ENCODE assay signal across 16 cellular contexts in genomic region chrX:106752101-106752678, GRCh38. TPM values are rescaled to one million over a fixed set of nuclear protein-coding genes. Genes with fewer than 3 reads are reported as not detected.
DNase-seq lines count a peak whose midpoint lies in the region; ATAC-seq, FAIRE-seq and TF ChIP-seq lines count a peak whose summit lies in the region.
"Had no signal": no experiment of that assay in that cellular context is flagged by ENCODE, and none has a peak within 500 bp of the region (broad histone marks: within the 10 kb centered on the region; RNA-seq: fewer than 3 reads in every experiment).

No MANE protein-coding gene starts in this region.

- H3K9me2 ChIP-seq in Loucy (replicated peaks; ENCODE audit: low read depth, low read length) = no peaks in the 10 kb centered on the region

- H3K4me3 ChIP-seq in Loucy (ENCODE audit: low read length, poor library complexity, severe bottlenecking) (no peak overlapping the region), bronchial epithelial cell (ENCODE audit: low read depth, low read length) (no peak overlapping the region)
- H3K4me3 ChIP-seq: esophagus muscularis mucosa had no signal

- no peak overlapping the region for H2AFZ ChIP-seq in Loucy (ENCODE audit: low read length)

- H3K36me3 ChIP-seq in Loucy (ENCODE audit: insufficient read depth, low read length) (no peaks in the 10 kb centered on the region), bronchial epithelial cell (ENCODE audit: control insufficient read depth, insufficient read depth, low read length) (no peaks in the 10 kb centered on the region)
- H3K36me3 ChIP-seq: esophagus muscularis mucosa had no signal

- no peak overlapping the region for H3K4me2 ChIP-seq in Loucy (ENCODE audit: low read depth, low read length, poor library complexity, severe bottlenecking)

- H3K79me2 ChIP-seq in Loucy (ENCODE audit: insufficient read depth, low read length) = no peaks in the 10 kb centered on the region

- peak; percentile 0 for DNase-seq in EL
- DNase-seq in bronchial epithelial cell (ENCODE audit: low read depth) = peak; percentile 39
- peak; percentile 11 for DNase-seq in myocyte (ENCODE audit: low read depth)
- no peak for DNase-seq in middle frontal gyrus (ENCODE audit: extremely low spot score, low spot score)
- no peak for DNase-seq in SIG-M5 treated with dmso at 0.1 percent for 504 hours (lab: John Stamatoyannopoulos, UW; ENCODE audit: unreplicated experiment)
- DNase-seq: activated CD4-positive, alpha-beta T cell treated with anti-CD3 and anti-CD28 coated beads for 1 hour; central memory CD4-positive, alpha-beta T cell; NCI-H1694 treated with DMSO at 0.1 percent for 48 hours; substantia nigra; T-helper 1 cell had no signal

- no peak overlapping the region for H3K9ac ChIP-seq in Loucy (ENCODE audit: low read depth, low read length, poor library complexity, severe bottlenecking)

- FAIRE-seq in bronchial epithelial cell (lab: Jason Lieb, UNC) = no peak

- H4K20me1 ChIP-seq in Loucy (ENCODE audit: insufficient read depth, low read length, poor library complexity, severe bottlenecking) = no peaks in the 10 kb centered on the region

- H3K27me3 ChIP-seq in Loucy (ENCODE audit: insufficient read depth, low read length, poor library complexity, severe bottlenecking) (no peaks in the 10 kb centered on the region), bronchial epithelial cell (ENCODE audit: control insufficient read depth, insufficient read depth, low read length) (no peaks in the 10 kb centered on the region)

- H3K4me1 ChIP-seq in Loucy (ENCODE audit: insufficient read depth, low read length, poor library complexity, severe bottlenecking) = no peaks in the 10 kb centered on the region
- H3K4me1 ChIP-seq: esophagus muscularis mucosa had no signal

- no peaks in the 10 kb centered on the region for H3K9me3 ChIP-seq in Loucy (ENCODE audit: insufficient read depth, low read depth, low read length)

- H3F3A ChIP-seq in Loucy (ENCODE audit: low read depth) = no peaks in the 10 kb centered on the region

- no peak for ATAC-seq in HG03135 (IDR thresholded peaks at IDR 0.05; ENCODE audit: unreplicated experiment)
- ATAC-seq in GM18868 (IDR thresholded peaks at IDR 0.05; ENCODE audit: unreplicated experiment) = no peak
- ATAC-seq: right cardiac atrium had no signal

- TF ChIP-seq CTCF in Loucy (conservative IDR thresholded peaks at IDR 0.05; ENCODE audit: low read length) = peak; percentile 31
- TF ChIP-seq CTCF in bronchial epithelial cell (IDR thresholded peaks at IDR 0.05; ENCODE audit: insufficient read depth, low read length, severe bottlenecking) = no peak

RNA-seq across cellular contexts. Expression of gene RNF128, which starts 25.7 kb away (rescaled TPM):
- total RNA-seq in bronchial epithelial cell = 21.0 and 32.1 TPM in 2 replicates
- 0.53 and 1.4 TPM in 2 replicates for total RNA-seq in myocyte
- 0.30 TPM for polyA plus RNA-seq in myocyte (2012)
- total RNA-seq: activated T-helper 1 cell treated with anti-CD3 and anti-CD28 coated beads, Interleukin-12 subunit alpha, Interleukin-12 subunit beta, Interleukin-2, Interleukin-4 antibody, amounts not matched to agents 30 ng/mL and 10 ng/mL and 1 ng/mL, durations not matched to agents 14 hours and 24 hours and 36 hours had no signal

RNA-seq across cellular contexts. Expression of gene TBC1D8B, which starts 50.3 kb away (rescaled TPM):
- total RNA-seq in bronchial epithelial cell (2.6 and 3.8 TPM in 2 replicates), myocyte (5.6 and 5.7 TPM in 2 replicates)
- polyA plus RNA-seq in myocyte (2012) = 3.9 TPM

Comparison
In these comparisons a context has a peak if more than half of its experiments do, and no peak if none do; other contexts are left out.
1. DNase-seq: peak in EL (single experiment), bronchial epithelial cell (single experiment) and myocyte (single experiment); none in middle frontal gyrus (single experiment) and SIG-M5 treated with dmso at 0.1 percent for 504 hours (single experiment).